29 cellular contexts compared by ENCODE assay signal in the genomic region with DNA sequence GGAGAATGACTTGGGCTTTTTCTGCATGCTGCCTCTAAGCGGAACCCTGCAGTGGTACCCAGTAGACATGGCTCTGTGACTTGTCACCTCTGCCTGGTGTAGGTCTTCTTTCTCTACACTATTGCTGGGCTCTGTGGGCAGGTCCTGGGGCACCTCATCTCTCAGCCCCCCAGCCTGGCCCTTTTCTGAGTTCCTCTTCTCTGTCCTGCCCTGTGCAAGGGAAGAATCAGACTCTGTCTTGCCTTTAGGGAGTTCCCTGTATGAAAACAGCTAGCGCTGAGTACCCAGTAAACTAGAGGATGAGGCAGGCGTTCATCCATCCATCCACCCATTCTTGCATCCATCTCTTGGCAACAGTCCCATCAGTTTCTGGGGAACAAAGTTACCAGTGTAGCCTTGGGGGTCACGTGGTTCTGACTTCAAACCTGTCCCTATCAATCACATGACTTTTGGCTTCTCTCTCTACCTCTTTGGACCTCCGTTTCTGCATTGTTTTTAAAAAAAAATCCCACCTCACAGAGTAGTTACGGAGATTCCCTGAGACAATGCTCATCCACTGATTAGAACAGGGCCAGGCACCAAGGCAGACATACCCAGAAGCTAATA.
A peak's percentile ranks its signal among the peaks of the same experiment; 100 is the strongest.
DNase-seq lines count a peak whose midpoint lies in the region; ATAC-seq, FAIRE-seq and TF ChIP-seq lines count a peak whose summit lies in the region.
"Had no signal": no experiment of that assay in that cellular context is flagged by ENCODE, and none has a peak within 500 bp of the region (broad histone marks: within the 10 kb centered on the region; RNA-seq: fewer than 3 reads in every experiment).

No MANE protein-coding gene starts in this region.

- H3K27ac Mint-ChIP-seq in natural killer cell treated with Interleukin-12 subunit alpha and Interleukin-12 subunit beta and Interleukin-15 and Interleukin-18, amount 100 ng/mL, for 72 hours = peak overlapping the region; percentile 26 to 54
- H3K27ac Mint-ChIP-seq in natural killer cell (no peak overlapping the region), IgD-negative memory B cell (peak overlapping the region in 1 of 3 donors; percentile 32)
- peak overlapping the region; percentile 88 for H3K27ac Mint-ChIP-seq in stimulated activated naive B cell treated with anti-CD40 and anti-IgM and Interleukin-4, amounts not matched to agents 10 μg/mL and 1 μg/mL and 100 μg/mL, for 72 hours
- H3K27ac Mint-ChIP-seq: T-helper 2 cell treated with Interferon-gamma antibody and Interleukin-4, amounts not matched to agents 5 μg/mL and 100 μg/mL, for 36 hours had no signal

- peak overlapping the region; percentile 82 for H3K4me3 Mint-ChIP-seq in natural killer cell treated with Interleukin-12 subunit alpha and Interleukin-12 subunit beta and Interleukin-15 and Interleukin-18, amount 100 ng/mL, for 72 hours
- H3K4me3 Mint-ChIP-seq in natural killer cell (no peak overlapping the region), IgD-negative memory B cell (peak overlapping the region in 3 of 4 donors; percentile 58 to 86 (median 85))
- peak overlapping the region; percentile 18 to 59 for H3K4me3 Mint-ChIP-seq in stimulated activated naive B cell treated with anti-CD40 and anti-IgM and Interleukin-4, amounts not matched to agents 10 μg/mL and 1 μg/mL and 100 μg/mL, for 72 hours
- H3K4me3 Mint-ChIP-seq: brain; T-helper 2 cell treated with Interferon-gamma antibody and Interleukin-4, amounts not matched to agents 5 μg/mL and 100 μg/mL, for 36 hours had no signal

- H3K4me1 ChIP-seq in GM12878 (ENCODE audit: control insufficient read depth, insufficient read depth, low read length) (peaks cover 36% of the 10 kb centered on the region), breast epithelium (no peaks in the 10 kb centered on the region)
- H3K4me1 ChIP-seq: adrenal gland, lower lobe of right lung had no signal

- no peak overlapping the region for H2AFZ ChIP-seq in GM12878 (ENCODE audit: control insufficient read depth, low read depth, low read length)

- FAIRE-seq in GM12878 (lab: Jason Lieb, UNC) = no peak
- FAIRE-seq: small intestine had no signal

- no peak for TF ChIP-seq EP300 in GM12878 (IDR thresholded peaks at IDR 0.05; ENCODE audit: borderline replicate concordance in 1 of 2, control insufficient read depth in 1 of 2, low read depth in 2 of 2, low read length in 2 of 2)

- no peaks in the 10 kb centered on the region; the same call in 2 of the 3 replicates for H3K9me3 ChIP-seq in GM12878 (replicated peaks; ENCODE audit: control insufficient read depth, insufficient read depth, low read length)
- no peaks in the 10 kb centered on the region for H3K9me3 ChIP-seq in breast epithelium
- H3K9me3 ChIP-seq: adrenal gland, heart left ventricle, lower lobe of right lung, mucosa of descending colon, neutrophil had no signal

- peaks cover 13 to 23% of the 10 kb centered on the region in 2 donors for H3K4me1 Mint-ChIP-seq in natural killer cell treated with Interleukin-12 subunit alpha and Interleukin-12 subunit beta and Interleukin-15 and Interleukin-18, amount 100 ng/mL, for 72 hours (ENCODE audit: low read depth in 2 of 2)
- peaks cover 4 to 9% of the 10 kb centered on the region in 2 donors for H3K4me1 Mint-ChIP-seq in natural killer cell
- H3K4me1 Mint-ChIP-seq in IgD-negative memory B cell = peaks cover 14 to 23% (median 15%) of the 10 kb centered on the region in 3 donors
- H3K4me1 Mint-ChIP-seq in stimulated activated naive B cell treated with anti-CD40 and anti-IgM and Interleukin-4, amounts not matched to agents 10 μg/mL and 1 μg/mL and 100 μg/mL, for 72 hours = peaks cover 25 to 27% of the 10 kb centered on the region in 2 donors

- no peak for TF ChIP-seq RAD21 in GM12878 (IDR thresholded peaks at IDR 0.05; ENCODE audit: insufficient read depth, low read depth, low read length)

- H3K27ac ChIP-seq in GM12878 (ENCODE audit: control insufficient read depth, insufficient read depth) (no peak overlapping the region), breast epithelium (no peak overlapping the region)
- H3K27ac ChIP-seq: adrenal gland, C4-2B, heart left ventricle, lower lobe of right lung, neutrophil, RWPE1, VCaP had no signal

- RAD21 ChIA-PET in GM12878 (lab: Charles Lee; ENCODE audit: unreplicated experiment) = interaction anchor here (1.0 kb wide), 2 partner anchors 26 to 85 kb away, joined by 5 to 6 read pairs; no protein-coding TSS in a partner anchor

- no peak for TF ChIP-seq POLR2A in GM12878 (IDR thresholded peaks at IDR 0.05; ENCODE audit: low read depth, low read length)
- no peak for TF ChIP-seq POLR2A in breast epithelium (IDR thresholded peaks at IDR 0.05)

- BruUV-seq in GM12878 (replicated peaks; lab: Mats Ljungman, UMichigan) = no TSS peak

- peak overlapping the region; percentile 75 for H3K4me2 ChIP-seq in GM12878 (ENCODE audit: control insufficient read depth, insufficient read depth)

- TF ChIP-seq CTCF in natural killer cell (IDR thresholded peaks at IDR 0.05) (no peak), GM12878 (IDR thresholded peaks at IDR 0.05 in 2 of 3, conservative IDR thresholded peaks at IDR 0.05 in 1 of 3; ENCODE audit: control insufficient read depth in 2 of 3, extremely low read depth in 1 of 3, insufficient read depth in 1 of 3, low read depth in 3 of 3, low read length in 3 of 3) (no peak), breast epithelium (IDR thresholded peaks at IDR 0.05) (no peak)

- POLR2A ChIA-PET in GM12878 (lab: Charles Lee) = interaction anchor here (1.1 kb wide), 1 partner anchor 59 kb away, joined by 4 read pairs; no protein-coding TSS in a partner anchor

- intact Hi-C loops in natural killer cell (cut with micrococcal nuclease) = no loop called here
- intact Hi-C loops in GM12878 (cut with micrococcal nuclease; ENCODE audit: unreplicated experiment) = loop anchor here (5.0 kb wide), 2 partner anchors 55 to 85 kb away; a partner anchor contains a TSS
- intact Hi-C loops in breast epithelium (cut with DNase I; ENCODE audit: low total_unique reads) = no loop called here

- ATAC-seq in natural killer cell treated with Interleukin-12 subunit alpha and Interleukin-12 subunit beta and Interleukin-15 and Interleukin-18, amount 100 ng/mL, for 72 hours = no peak
- ATAC-seq in natural killer cell = no peak
- peak; percentile 28 for ATAC-seq in GM12878
- ATAC-seq in stimulated activated naive B cell treated with anti-CD40 and anti-IgM and Interleukin-4, amounts not matched to agents 10 μg/mL and 1 μg/mL and 100 μg/mL, for 72 hours (replicated peaks) = peak; percentile 38 to 51
- ATAC-seq in GM19452 (IDR thresholded peaks at IDR 0.05; ENCODE audit: unreplicated experiment) = no peak
- no peak for ATAC-seq in GM18909 (IDR thresholded peaks at IDR 0.05; ENCODE audit: poor library complexity, unreplicated experiment)
- ATAC-seq: heart left ventricle, lower lobe of right lung, mucosa of descending colon, SK-N-SH treated with all-trans-retinoic acid at 6 μM for 48 hours had no signal

- CTCF ChIA-PET in GM12878 (lab: Yijun Ruan, JAX) = interaction anchor here (1.5 to 2.7 kb wide), 2 partner anchors 27 to 84 kb away, joined by 5 to 18 read pairs; no protein-coding TSS in a partner anchor

- no peaks in the 10 kb centered on the region for H3K9me3 Mint-ChIP-seq in natural killer cell treated with Interleukin-12 subunit alpha and Interleukin-12 subunit beta and Interleukin-15 and Interleukin-18, amount 100 ng/mL, for 72 hours
- H3K9me3 Mint-ChIP-seq in natural killer cell = no peaks in the 10 kb centered on the region
- no peaks in the 10 kb centered on the region for H3K9me3 Mint-ChIP-seq in IgD-negative memory B cell
- no peaks in the 10 kb centered on the region for H3K9me3 Mint-ChIP-seq in stimulated activated naive B cell treated with anti-CD40 and anti-IgM and Interleukin-4, amounts not matched to agents 10 μg/mL and 1 μg/mL and 100 μg/mL, for 72 hours
- H3K9me3 Mint-ChIP-seq: T-helper 2 cell treated with Interferon-gamma antibody and Interleukin-4, amounts not matched to agents 5 μg/mL and 100 μg/mL, for 36 hours had no signal

- 2% methylated on average over 6 of the region's 6 CpGs for WGBS in GM12878 (ENCODE audit: insufficient coverage, insufficient replicate concordance, low lambda C conversion rate, missing lambda C conversion rate)

- H3K36me3 ChIP-seq in GM12878 (ENCODE audit: control insufficient read depth in 2 of 2, insufficient read depth in 2 of 2, low read length in 1 of 2) = no peaks in the 10 kb centered on the region
- no peaks in the 10 kb centered on the region for H3K36me3 ChIP-seq in breast epithelium
- H3K36me3 ChIP-seq: adrenal gland, heart left ventricle, lower lobe of right lung, neutrophil had no signal

- no peaks in the 10 kb centered on the region for H3K79me2 ChIP-seq in GM12878 (ENCODE audit: control insufficient read depth, insufficient read depth, low read length)

- SMC1A ChIA-PET in GM12878 (lab: Charles Lee; ENCODE audit: uncharacterized antibody, unreplicated experiment) = interaction anchor here (0.8 to 2.0 kb wide), 4 partner anchors 42 to 85 kb away, joined by 3 to 10 read pairs (median 3); no protein-coding TSS in a partner anchor

- in situ Hi-C loops in GM12878 (cut with MboI) = no loop called here

- H3K27me3 Mint-ChIP-seq in natural killer cell treated with Interleukin-12 subunit alpha and Interleukin-12 subunit beta and Interleukin-15 and Interleukin-18, amount 100 ng/mL, for 72 hours = peaks cover 0 to 2% of the 10 kb centered on the region in 2 donors
- H3K27me3 Mint-ChIP-seq in natural killer cell (ENCODE audit: low read depth in 2 of 2) (peaks cover 0 to 5% of the 10 kb centered on the region in 2 donors), IgD-negative memory B cell (peaks cover 4% of the 10 kb centered on the region)
- no peaks in the 10 kb centered on the region for H3K27me3 Mint-ChIP-seq in stimulated activated naive B cell treated with anti-CD40 and anti-IgM and Interleukin-4, amounts not matched to agents 10 μg/mL and 1 μg/mL and 100 μg/mL, for 72 hours

- H4K20me1 ChIP-seq in GM12878 (ENCODE audit: control insufficient read depth, insufficient read depth) = no peaks in the 10 kb centered on the region

- no peak for DNase-seq in natural killer cell treated with Interleukin-12 subunit alpha and Interleukin-12 subunit beta and Interleukin-15 and Interleukin-18, amount 100 ng/mL, for 72 hours (ENCODE audit: low spot score)
- DNase-seq in natural killer cell (no peak), GM12878 (ENCODE audit: low read depth, low spot score) (no peak), breast epithelium (ENCODE audit: low spot score in 2 of 2) (no peak)
- no peak for DNase-seq in stimulated activated naive B cell treated with anti-CD40 and anti-IgM and Interleukin-4, amounts not matched to agents 10 μg/mL and 1 μg/mL and 100 μg/mL, for 72 hours
- DNase-seq: activated CD4-positive, alpha-beta T cell treated with anti-CD3 and anti-CD28 coated beads, Interleukin-2, amount 50 U/mL, for 4 hours; activated CD8-positive, alpha-beta memory T cell treated with anti-CD3 and anti-CD28 coated beads, Interleukin-2, amount 50 U/mL, for 48 hours; activated gamma-delta T cell treated with Interleukin-2 at 50 U/mL for 16 hours; effector CD8-positive, alpha-beta T cell; erythroblast; heart left ventricle; lower lobe of right lung; mucosa of descending colon; NCI-H1105; NCI-H2029; NCI-H226; NCI-H774; small intestine had no signal

- H3K27me3 ChIP-seq in GM12878 (replicated peaks in 1 of 2; ENCODE audit: control insufficient read depth in 2 of 2, insufficient read depth in 2 of 2, low read length in 1 of 2) (no peaks in the 10 kb centered on the region; a peak in 2 of 4 replicates), breast epithelium (no peaks in the 10 kb centered on the region)
- H3K27me3 ChIP-seq: adrenal gland, heart left ventricle had no signal

- H3K36me3 Mint-ChIP-seq in natural killer cell treated with Interleukin-12 subunit alpha and Interleukin-12 subunit beta and Interleukin-15 and Interleukin-18, amount 100 ng/mL, for 72 hours = no peaks in the 10 kb centered on the region
- no peaks in the 10 kb centered on the region for H3K36me3 Mint-ChIP-seq in natural killer cell
- H3K36me3 Mint-ChIP-seq in IgD-negative memory B cell = no peaks in the 10 kb centered on the region
- no peaks in the 10 kb centered on the region for H3K36me3 Mint-ChIP-seq in stimulated activated naive B cell treated with anti-CD40 and anti-IgM and Interleukin-4, amounts not matched to agents 10 μg/mL and 1 μg/mL and 100 μg/mL, for 72 hours
- H3K36me3 Mint-ChIP-seq: brain had no signal

- H3K9ac ChIP-seq in GM12878 (ENCODE audit: control insufficient read depth, insufficient read depth, low read length) = no peak overlapping the region

- H3K4me3 ChIP-seq in GM12878 (peak overlapping the region; percentile 38), breast epithelium (no peak overlapping the region)
- H3K4me3 ChIP-seq: adrenal gland, heart left ventricle, lower lobe of right lung, mucosa of descending colon had no signal

Comparison
In these comparisons a context has a peak if more than half of its experiments do, and no peak if none do; other contexts are left out.
1. H3K27ac Mint-ChIP-seq: peak in natural killer cell treated with Interleukin-12 subunit alpha and Interleukin-12 subunit beta and Interleukin-15 and Interleukin-18, amount 100 ng/mL, for 72 hours (2 of 2) and stimulated activated naive B cell treated with anti-CD40 and anti-IgM and Interleukin-4, amounts not matched to agents 10 μg/mL and 1 μg/mL and 100 μg/mL, for 72 hours (single experiment); none in natural killer cell (0 of 2).
2. ATAC-seq: peak in GM12878 (single experiment) and stimulated activated naive B cell treated with anti-CD40 and anti-IgM and Interleukin-4, amounts not matched to agents 10 μg/mL and 1 μg/mL and 100 μg/mL, for 72 hours (2 of 2); none in natural killer cell treated with Interleukin-12 subunit alpha and Interleukin-12 subunit beta and Interleukin-15 and Interleukin-18, amount 100 ng/mL, for 72 hours (0 of 2), natural killer cell (0 of 3), GM19452 (single experiment) and GM18909 (single experiment).